ENCODE assay signal across 16 cellular contexts in the genomic region with DNA sequence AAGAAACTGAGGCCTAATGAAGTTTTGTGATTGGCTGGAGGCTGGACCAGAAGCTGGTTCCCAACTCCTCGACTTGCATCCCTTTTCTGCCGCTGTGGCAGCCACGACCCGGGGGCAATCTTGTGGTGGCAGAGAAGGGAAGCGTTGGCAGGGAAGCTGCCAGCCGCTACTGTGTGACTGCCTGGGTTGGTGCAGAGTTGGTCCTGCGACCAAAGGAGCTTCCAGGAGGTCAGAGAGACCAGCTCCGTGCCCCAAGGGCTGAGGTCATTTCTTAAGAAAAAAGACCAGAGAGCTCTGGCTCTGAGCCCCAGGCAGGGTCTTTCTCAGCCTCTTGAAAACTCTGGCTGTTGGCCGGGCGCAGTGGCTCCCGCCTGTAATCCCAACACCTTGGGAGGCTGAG. TPM values are rescaled to one million over a fixed set of nuclear protein-coding genes. Genes with fewer than 3 reads are reported as not detected.
DNase-seq lines count a peak whose midpoint lies in the region; ATAC-seq and TF ChIP-seq lines count a peak whose summit lies in the region.
"Had no signal": no experiment of that assay in that cellular context is flagged by ENCODE, and none has a peak within 500 bp of the region (broad histone marks: within the 10 kb centered on the region; RNA-seq: fewer than 3 reads in every experiment).

No MANE protein-coding gene starts in this region.

- DNase-seq in H7: peak; percentile 23
- DNase-seq in RPMI7951 (ENCODE audit: low read depth): peak; percentile 41
- DNase-seq in osteoblast (ENCODE audit: insufficient read length, low spot score, missing footprints): peak; percentile 58
- DNase-seq in upper lobe of right lung: peak; percentile 41
- DNase-seq in DMS 273 (lab: John Stamatoyannopoulos, UW; ENCODE audit: unreplicated experiment): no peak
- DNase-seq in foreskin keratinocyte: no peak
- DNase-seq in stimulated activated naive CD8-positive, alpha-beta T cell treated with anti-CD3 and anti-CD28 coated beads, Interleukin-15, amount 100 ng/mL, for 72 hours: no peak
- DNase-seq: ACHN; BE2C; C1 segment of cervical spinal cord; CD4-positive, CD25-positive, alpha-beta regulatory T cell; COR-L47 had no signal

- no peaks in the 10 kb centered on the region for H3K9me3 ChIP-seq in osteoblast (ENCODE audit: low read depth, low read length)
- H3K9me3 ChIP-seq in upper lobe of right lung: no peaks in the 10 kb centered on the region
- H3K9me3 ChIP-seq: BE2C, HAP-1 had no signal

- H3K36me3 ChIP-seq in H7 (replicated peaks; ENCODE audit: control insufficient read depth, insufficient read depth, low read length) (peaks cover 9% of the 10 kb centered on the region), osteoblast (ENCODE audit: insufficient read depth, low read length) (no peaks in the 10 kb centered on the region), upper lobe of right lung (peaks cover 10% of the 10 kb centered on the region)
- H3K36me3 ChIP-seq: BE2C had no signal

- peaks cover 23% of the 10 kb centered on the region for H3K4me1 Mint-ChIP-seq in stimulated activated naive CD8-positive, alpha-beta T cell treated with anti-CD3 and anti-CD28 coated beads, Interleukin-15, amount 100 ng/mL, for 72 hours

- no peaks in the 10 kb centered on the region for H3K9me3 Mint-ChIP-seq in stimulated activated naive CD8-positive, alpha-beta T cell treated with anti-CD3 and anti-CD28 coated beads, Interleukin-15, amount 100 ng/mL, for 72 hours
- H3K9me3 Mint-ChIP-seq: CD4-positive, CD25-positive, alpha-beta regulatory T cell; CD8-positive, alpha-beta memory T cell had no signal

- TF ChIP-seq CTCF in osteoblast (IDR thresholded peaks at IDR 0.05; ENCODE audit: extremely low read depth, low read depth, low read length): no peak
- TF ChIP-seq CTCF in upper lobe of right lung (IDR thresholded peaks at IDR 0.05): no peak
- no peak for TF ChIP-seq CTCF in foreskin keratinocyte (conservative IDR thresholded peaks at IDR 0.05)

- H3K27me3 ChIP-seq in H7 (ENCODE audit: control insufficient read depth, insufficient read depth, low read length) (no peaks in the 10 kb centered on the region), osteoblast (ENCODE audit: insufficient read depth, low read length) (no peaks in the 10 kb centered on the region), upper lobe of right lung (no peaks in the 10 kb centered on the region), foreskin keratinocyte (peaks cover 37% of the 10 kb centered on the region)
- H3K27me3 ChIP-seq: BE2C had no signal

- H3K4me1 ChIP-seq in osteoblast (ENCODE audit: insufficient read depth, low read length): peaks cover 21% of the 10 kb centered on the region
- H3K4me1 ChIP-seq in upper lobe of right lung: peaks cover 33% of the 10 kb centered on the region
- no peaks in the 10 kb centered on the region for H3K4me1 ChIP-seq in foreskin keratinocyte
- H3K4me1 ChIP-seq: BE2C, HAP-1 had no signal

- H2AFZ ChIP-seq in osteoblast (ENCODE audit: low read length): no peak overlapping the region

- intact Hi-C loops in upper lobe of right lung (cut with DNase I): no loop called here

- H3K4me3 Mint-ChIP-seq in stimulated activated naive CD8-positive, alpha-beta T cell treated with anti-CD3 and anti-CD28 coated beads, Interleukin-15, amount 100 ng/mL, for 72 hours: no peak overlapping the region
- H3K4me3 Mint-ChIP-seq: CD4-positive, CD25-positive, alpha-beta regulatory T cell; CD8-positive, alpha-beta memory T cell had no signal

- no peaks in the 10 kb centered on the region for H3K79me2 ChIP-seq in osteoblast (ENCODE audit: insufficient read depth, low read length)

- H3K27me3 Mint-ChIP-seq in stimulated activated naive CD8-positive, alpha-beta T cell treated with anti-CD3 and anti-CD28 coated beads, Interleukin-15, amount 100 ng/mL, for 72 hours: no peaks in the 10 kb centered on the region

- H3K27ac ChIP-seq in osteoblast (ENCODE audit: low read depth, low read length): no peak overlapping the region
- no peak overlapping the region for H3K27ac ChIP-seq in upper lobe of right lung
- H3K27ac ChIP-seq in foreskin keratinocyte: no peak overlapping the region

- H3K4me3 ChIP-seq in H7 (ENCODE audit: insufficient read depth, low read depth, low read length): no peak overlapping the region
- no peak overlapping the region for H3K4me3 ChIP-seq in osteoblast (ENCODE audit: insufficient read depth, low read length)
- H3K4me3 ChIP-seq in upper lobe of right lung: no peak overlapping the region
- H3K4me3 ChIP-seq: HAP-1 had no signal

- no peak for ATAC-seq in upper lobe of right lung
- ATAC-seq in foreskin keratinocyte: no peak
- no peak for ATAC-seq in stimulated activated naive CD8-positive, alpha-beta T cell treated with anti-CD3 and anti-CD28 coated beads, Interleukin-15, amount 100 ng/mL, for 72 hours

- no peak overlapping the region for H3K27ac Mint-ChIP-seq in stimulated activated naive CD8-positive, alpha-beta T cell treated with anti-CD3 and anti-CD28 coated beads, Interleukin-15, amount 100 ng/mL, for 72 hours
- H3K27ac Mint-ChIP-seq: CD4-positive, CD25-positive, alpha-beta regulatory T cell; CD8-positive, alpha-beta memory T cell had no signal

- no peak overlapping the region for H3K4me2 ChIP-seq in osteoblast (ENCODE audit: insufficient read depth, low read length)

- H4K20me1 ChIP-seq in osteoblast (ENCODE audit: insufficient read depth, low read length): no peaks in the 10 kb centered on the region

RNA-seq across cellular contexts. Expression of a gene that starts 47.2 kb away (rescaled TPM):
- total RNA-seq in H7 (2014; rRNA removed; shearing (Covaris generic)): not detected in 2 replicates
- total RNA-seq in RPMI7951 (2014; rRNA removed; shearing (Covaris generic)): not detected in 2 replicates
- total RNA-seq in osteoblast (not detected in 2 replicates), upper lobe of right lung (32.3 TPM), foreskin keratinocyte (not detected in 2 replicates)
- not detected in 2 replicates for polyA plus RNA-seq in foreskin keratinocyte
- total RNA-seq: H1, HT-29 had no signal

Comparison
In these comparisons a context has a peak if more than half of its experiments do, and no peak if none do; other contexts are left out.
1. DNase-seq: peak in H7 (single experiment), RPMI7951 (single experiment), osteoblast (single experiment) and upper lobe of right lung (single experiment); none in DMS 273 (single experiment), foreskin keratinocyte (0 of 2) and stimulated activated naive CD8-positive, alpha-beta T cell treated with anti-CD3 and anti-CD28 coated beads, Interleukin-15, amount 100 ng/mL, for 72 hours (0 of 2).
2. RNA of a gene that starts 47.2 kb away (total RNA-seq): 32.3 TPM in upper lobe of right lung (single experiment); not detected in H7, not detected in RPMI7951, not detected in osteoblast and not detected in foreskin keratinocyte; every median in the first group is over 10 times any median in the second.